ENCODE assay signal across 8 cellular contexts in the genomic region with DNA sequence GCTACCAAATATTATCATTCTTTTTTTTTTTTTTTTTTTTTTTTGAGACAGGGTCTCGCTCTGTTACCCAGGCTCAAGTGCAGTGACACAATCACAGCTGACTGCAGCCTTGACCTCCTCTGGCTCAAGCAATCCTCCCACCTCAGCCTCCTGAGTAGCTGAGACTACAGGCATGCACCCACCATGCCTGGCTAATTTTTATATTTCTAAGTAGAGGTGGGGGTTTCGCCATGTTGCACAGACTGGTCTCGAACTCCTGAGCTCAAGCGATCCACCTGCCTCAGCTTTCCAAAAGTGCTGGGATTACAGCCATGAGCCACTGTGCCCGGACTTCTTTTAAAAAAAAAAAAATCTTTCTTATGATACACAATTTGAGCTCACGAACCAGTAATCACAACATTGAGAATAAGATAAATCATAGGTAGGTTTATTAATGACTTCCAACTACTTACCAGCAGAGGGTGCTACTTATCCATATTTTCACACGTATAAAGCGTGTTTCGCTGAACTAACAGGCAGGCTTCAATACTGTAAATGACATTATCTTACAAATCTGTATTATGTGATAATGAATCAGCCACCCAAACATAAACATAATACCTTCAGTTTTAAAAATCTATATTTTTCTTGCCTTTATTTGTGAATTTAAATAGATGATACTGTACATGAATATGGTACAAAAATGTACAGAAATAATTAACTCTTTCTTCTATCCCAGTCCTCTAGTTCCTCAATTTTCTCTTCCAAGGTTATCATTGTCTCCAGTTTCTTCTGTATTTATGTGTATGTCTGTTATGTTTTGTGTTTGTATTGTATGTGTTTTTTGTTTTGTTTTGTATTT. TPM values are rescaled to one million over a fixed set of nuclear protein-coding genes. Genes with fewer than 3 reads are reported as not detected.
A peak's percentile ranks its signal among the peaks of the same experiment; 100 is the strongest.
DNase-seq lines count a peak whose midpoint lies in the region; ATAC-seq, FAIRE-seq and TF ChIP-seq lines count a peak whose summit lies in the region.

No MANE protein-coding gene starts in this region.

- H3K27me3 ChIP-seq in Panc1 (ENCODE audit: control insufficient read depth, insufficient read depth, low read length): peaks cover 14% of the 10 kb centered on the region

- H3K4me3 ChIP-seq in LNCaP clone FGC (ENCODE audit: low read depth, low read length) (no peak overlapping the region), Panc1 (ENCODE audit: low read depth in 2 of 2, low read length in 2 of 2) (no peak overlapping the region)

- no peaks in the 10 kb centered on the region for H3K36me3 ChIP-seq in Panc1 (ENCODE audit: control insufficient read depth, insufficient read depth, low read length)

- H3K4me1 ChIP-seq in Panc1 (ENCODE audit: control insufficient read depth, insufficient read depth, low read length): no peaks in the 10 kb centered on the region

- CTCF ChIA-PET in Panc1 (lab: Charles Lee): interaction anchor here (0.5 to 2.4 kb wide), 6 partner anchors 13 to 260 kb away, joined by 3 to 9 read pairs (median 4); no protein-coding TSS in a partner anchor

- ATAC-seq in GM19452 (IDR thresholded peaks at IDR 0.05; ENCODE audit: unreplicated experiment) (peak; percentile 43), Panc1 (peak; percentile 93), GM21390 (IDR thresholded peaks at IDR 0.05; ENCODE audit: unreplicated experiment) (no peak)

- H3K9me3 ChIP-seq in Panc1 (ENCODE audit: control insufficient read depth, insufficient read depth, low read depth, low read length): no peaks in the 10 kb centered on the region

- in situ Hi-C loops in Panc1 (cut with HindIII; ENCODE audit: low pct_unique_long_range_greater_than_20kb, low sequenced_read_pairs): no loop called here

- intact Hi-C loops in Panc1 (cut with micrococcal nuclease; ENCODE audit: unreplicated experiment): loop anchor here (1.0 kb wide), 2 partner anchors 139 to 164 kb away; no protein-coding TSS in a partner anchor

- FAIRE-seq in D721Med (lab: Jason Lieb, UNC): peak; percentile 94

- no TSS peak for BruUV-seq in Panc1 (replicated peaks; lab: Mats Ljungman, UMichigan)

- no peak for DNase-seq in D721Med (ENCODE audit: insufficient read length, low spot score)
- peak; percentile 52 for DNase-seq in LNCaP clone FGC (ENCODE audit: low read depth)
- DNase-seq in Panc1 (ENCODE audit: low read depth, low spot score): peak; percentile 71
- DNase-seq in dermis microvascular lymphatic vessel endothelial cell (ENCODE audit: low read depth in 2 of 2): peak; percentile 65 to 74
- peak; percentile 75 to 84 for DNase-seq in lung microvascular endothelial cell (ENCODE audit: low read depth in 2 of 2)
- no peak for DNase-seq in cortex of kidney (lab: John Stamatoyannopoulos, UW)

- H3K27ac ChIP-seq in Panc1 (ENCODE audit: low read length): no peak overlapping the region

- TF ChIP-seq CTCF in D721Med (IDR thresholded peaks at IDR 0.05; ENCODE audit: insufficient read depth, missing control alignments) (peak; percentile 73), LNCaP clone FGC (IDR thresholded peaks at IDR 0.05; ENCODE audit: control insufficient read depth, extremely low read depth, insufficient read depth) (peak; percentile 65), Panc1 (IDR thresholded peaks at IDR 0.05) (peak; percentile 79)

- POLR2A ChIA-PET in Panc1 (lab: Charles Lee): no interaction called here

RNA-seq across cellular contexts. Expression of gene BCAT1, which starts 42.5 kb away (rescaled TPM):
- total RNA-seq in Panc1 (2021; ENCODE audit: unreplicated experiment) (5.8 TPM), dermis microvascular lymphatic vessel endothelial cell (97.5 and 186 TPM in 2 replicates), lung microvascular endothelial cell (68.3 and 124 TPM in 2 replicates)
- 0.76 TPM for polyA plus RNA-seq in Panc1 (2012; ENCODE audit: insufficient read length)

Comparison
In these comparisons a context has a peak if more than half of its experiments do, and no peak if none do; other contexts are left out.
1. DNase-seq: peak in LNCaP clone FGC (single experiment), Panc1 (single experiment), dermis microvascular lymphatic vessel endothelial cell (2 of 2) and lung microvascular endothelial cell (2 of 2); none in D721Med (single experiment) and cortex of kidney (single experiment).
2. RNA of gene BCAT1, which starts 42.5 kb away (total RNA-seq): 97.5 to 186 TPM in dermis microvascular lymphatic vessel endothelial cell and 68.3 to 124 TPM in lung microvascular endothelial cell; 5.8 TPM in Panc1 (single experiment); every median in the first group is over 10 times any median in the second.
3. Peak in every context shown above with its lines, with median percentiles within 50 percentile points of each other: CTCF ChIP-seq.